In the genomic region with DNA sequence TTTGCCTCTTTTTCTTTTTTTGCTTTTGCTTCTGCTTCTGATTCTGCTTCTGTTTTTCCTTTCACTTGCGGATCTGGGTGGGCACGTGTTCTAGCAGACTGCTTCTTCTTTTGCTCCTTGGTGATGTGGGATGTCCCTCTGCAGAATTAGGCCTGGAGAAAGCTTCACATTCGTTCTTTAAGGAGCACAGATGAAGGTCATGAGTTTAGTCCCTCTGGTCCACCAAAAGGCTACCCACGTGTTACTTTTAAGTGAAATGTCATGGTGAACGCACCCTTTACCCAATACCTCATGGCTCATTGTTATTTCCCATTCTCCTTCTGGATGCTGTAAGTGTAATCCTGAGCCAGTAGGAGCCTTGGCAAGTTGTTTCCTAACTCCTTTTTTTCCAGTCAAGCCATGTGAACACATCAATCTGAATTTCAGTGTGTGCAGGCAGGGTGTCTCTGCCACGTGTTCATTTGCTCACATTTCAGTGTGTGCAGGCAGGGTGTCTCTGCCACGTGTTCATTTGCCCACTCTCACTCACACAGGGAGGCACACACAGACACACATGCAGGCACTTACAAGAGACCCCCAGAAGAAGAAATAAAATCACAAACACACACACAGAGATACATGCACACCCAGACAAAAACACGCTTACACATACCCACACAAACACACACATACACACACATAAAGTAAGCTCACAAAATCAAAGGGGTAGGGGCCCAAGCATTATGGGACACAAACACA, we compare ENCODE assay signal across 9 cellular contexts. TPM values are rescaled to one million over a fixed set of nuclear protein-coding genes. Genes with fewer than 3 reads are reported as not detected.
DNase-seq lines count a peak whose midpoint lies in the region; ATAC-seq and TF ChIP-seq lines count a peak whose summit lies in the region.
"Had no signal": no experiment of that assay in that cellular context is flagged by ENCODE, and none has a peak within 500 bp of the region (broad histone marks: within the 10 kb centered on the region; RNA-seq: fewer than 3 reads in every experiment).

No MANE protein-coding gene starts in this region.

- no peak for DNase-seq in activated naive CD4-positive, alpha-beta T cell treated with anti-CD3 and anti-CD28 coated beads, Interleukin-2, amount 10 ng/mL, durations not matched to agents 7 days and 5 days
- no peak for DNase-seq in activated naive CD4-positive, alpha-beta T cell treated with Interleukin-2 at 50 U/mL for 16 hours
- DNase-seq in activated CD4-positive, alpha-beta memory T cell treated with anti-CD3 and anti-CD28 coated beads, Interleukin-2, amount 10 ng/mL, durations not matched to agents 7 days and 5 days: no peak
- DNase-seq in immature natural killer cell (peak in 1 of 3 donors; percentile 26), type B pancreatic cell (ENCODE audit: extremely low spot score, unreplicated experiment) (peak; percentile 22)
- no peak for DNase-seq in stimulated activated CD4-positive, alpha-beta T cell treated with anti-CD3 and anti-CD28 coated beads, Interleukin-1b, Interleukin-23, amount 100 ng/mL, for 48 hours
- DNase-seq: NCI-H524 had no signal

- H3K4me1 Mint-ChIP-seq in activated naive CD4-positive, alpha-beta T cell treated with anti-CD3 and anti-CD28 coated beads, Interleukin-2, amount 10 ng/mL, durations not matched to agents 7 days and 5 days: peaks cover 54% of the 10 kb centered on the region
- peaks cover 51% of the 10 kb centered on the region for H3K4me1 Mint-ChIP-seq in activated CD4-positive, alpha-beta memory T cell treated with anti-CD3 and anti-CD28 coated beads, Interleukin-2, amount 10 ng/mL, durations not matched to agents 7 days and 5 days
- H3K4me1 Mint-ChIP-seq in immature natural killer cell (peaks cover 56 to 61% of the 10 kb centered on the region in 2 donors), type B pancreatic cell (ENCODE audit: unreplicated experiment) (no peaks in the 10 kb centered on the region)

- POLR2A ChIA-PET in activated CD4-positive, alpha-beta memory T cell treated with anti-CD3 and anti-CD28 coated beads, Interleukin-2, amount 10 ng/mL, durations not matched to agents 7 days and 5 days (lab: Charles Lee): no interaction called here

- peak overlapping the region; percentile 95 for H3K27ac Mint-ChIP-seq in activated naive CD4-positive, alpha-beta T cell treated with anti-CD3 and anti-CD28 coated beads, Interleukin-2, amount 10 ng/mL, durations not matched to agents 7 days and 5 days
- peak overlapping the region; percentile 94 for H3K27ac Mint-ChIP-seq in activated CD4-positive, alpha-beta memory T cell treated with anti-CD3 and anti-CD28 coated beads, Interleukin-2, amount 10 ng/mL, durations not matched to agents 7 days and 5 days
- peak overlapping the region; percentile 91 to 96 (median 92) for H3K27ac Mint-ChIP-seq in immature natural killer cell
- no peak overlapping the region for H3K27ac Mint-ChIP-seq in type B pancreatic cell

- no peak for TF ChIP-seq CTCF in type B pancreatic cell (conservative IDR thresholded peaks at IDR 0.05)

- peak overlapping the region; percentile 66 for H3K4me3 Mint-ChIP-seq in activated naive CD4-positive, alpha-beta T cell treated with anti-CD3 and anti-CD28 coated beads, Interleukin-2, amount 10 ng/mL, durations not matched to agents 7 days and 5 days
- no peak overlapping the region for H3K4me3 Mint-ChIP-seq in activated CD4-positive, alpha-beta memory T cell treated with anti-CD3 and anti-CD28 coated beads, Interleukin-2, amount 10 ng/mL, durations not matched to agents 7 days and 5 days
- H3K4me3 Mint-ChIP-seq in immature natural killer cell (peak overlapping the region; percentile 79 to 94 (median 92)), type B pancreatic cell (no peak overlapping the region)

- no peak for ATAC-seq in GM18909 (IDR thresholded peaks at IDR 0.05; ENCODE audit: poor library complexity, unreplicated experiment)
- ATAC-seq in GM19395 (IDR thresholded peaks at IDR 0.05; ENCODE audit: unreplicated experiment): no peak

- H3K9me3 Mint-ChIP-seq in activated naive CD4-positive, alpha-beta T cell treated with anti-CD3 and anti-CD28 coated beads, Interleukin-2, amount 10 ng/mL, durations not matched to agents 7 days and 5 days: no peaks in the 10 kb centered on the region
- no peaks in the 10 kb centered on the region for H3K9me3 Mint-ChIP-seq in activated CD4-positive, alpha-beta memory T cell treated with anti-CD3 and anti-CD28 coated beads, Interleukin-2, amount 10 ng/mL, durations not matched to agents 7 days and 5 days
- H3K9me3 Mint-ChIP-seq in immature natural killer cell (no peaks in the 10 kb centered on the region), type B pancreatic cell (no peaks in the 10 kb centered on the region)

- CTCF ChIA-PET in activated naive CD4-positive, alpha-beta T cell treated with anti-CD3 and anti-CD28 coated beads, Interleukin-2, amount 10 ng/mL, durations not matched to agents 7 days and 5 days (lab: Charles Lee): interaction anchor here (1.1 to 1.4 kb wide), 4 partner anchors 37 to 212 kb away, joined by 3 to 9 read pairs (median 6); no protein-coding TSS in a partner anchor
- CTCF ChIA-PET in activated CD4-positive, alpha-beta memory T cell treated with anti-CD3 and anti-CD28 coated beads, Interleukin-2, amount 10 ng/mL, durations not matched to agents 7 days and 5 days (lab: Charles Lee): interaction anchor here (1.4 to 2.1 kb wide), 2 partner anchors 22 to 212 kb away, joined by 5 to 11 read pairs; no protein-coding TSS in a partner anchor

- peaks cover 13% of the 10 kb centered on the region for H3K36me3 Mint-ChIP-seq in activated naive CD4-positive, alpha-beta T cell treated with anti-CD3 and anti-CD28 coated beads, Interleukin-2, amount 10 ng/mL, durations not matched to agents 7 days and 5 days
- peaks cover 14% of the 10 kb centered on the region for H3K36me3 Mint-ChIP-seq in activated CD4-positive, alpha-beta memory T cell treated with anti-CD3 and anti-CD28 coated beads, Interleukin-2, amount 10 ng/mL, durations not matched to agents 7 days and 5 days (ENCODE audit: low read depth)
- H3K36me3 Mint-ChIP-seq in immature natural killer cell (no peaks in the 10 kb centered on the region), type B pancreatic cell (peaks cover 13% of the 10 kb centered on the region)

- H3K27me3 Mint-ChIP-seq in activated naive CD4-positive, alpha-beta T cell treated with anti-CD3 and anti-CD28 coated beads, Interleukin-2, amount 10 ng/mL, durations not matched to agents 7 days and 5 days: no peaks in the 10 kb centered on the region
- H3K27me3 Mint-ChIP-seq in activated CD4-positive, alpha-beta memory T cell treated with anti-CD3 and anti-CD28 coated beads, Interleukin-2, amount 10 ng/mL, durations not matched to agents 7 days and 5 days: no peaks in the 10 kb centered on the region
- H3K27me3 Mint-ChIP-seq in immature natural killer cell (ENCODE audit: low read depth in 3 of 3): peaks cover 1 to 22% (median 16%) of the 10 kb centered on the region in 3 donors
- H3K27me3 Mint-ChIP-seq in type B pancreatic cell: no peaks in the 10 kb centered on the region

RNA-seq across cellular contexts. Expression of gene NBDY, which starts 36.9 kb away (rescaled TPM):
- total RNA-seq in activated CD4-positive, alpha-beta memory T cell treated with anti-CD3 and anti-CD28 coated beads, Interleukin-2, amount 10 ng/mL, durations not matched to agents 7 days and 5 days: 10 to 100 TPM; 29.2 to 32.7 TPM
- polyA plus RNA-seq in immature natural killer cell: 10 to 100 TPM; 45.8 to 49.8 (median 47.4) TPM
- 52.5 and 55.1 TPM in 2 replicates for total RNA-seq in type B pancreatic cell (ENCODE audit: low replicate concordance)

Comparison
In these comparisons a context has a peak if more than half of its experiments do, and no peak if none do; other contexts are left out.
1. H3K4me3 Mint-ChIP-seq: peak in activated naive CD4-positive, alpha-beta T cell treated with anti-CD3 and anti-CD28 coated beads, Interleukin-2, amount 10 ng/mL, durations not matched to agents 7 days and 5 days (single experiment) and immature natural killer cell (5 of 5); none in activated CD4-positive, alpha-beta memory T cell treated with anti-CD3 and anti-CD28 coated beads, Interleukin-2, amount 10 ng/mL, durations not matched to agents 7 days and 5 days (single experiment) and type B pancreatic cell (single experiment).